Comparison of ENCODE assay signal across 8 cellular contexts in the genomic region with DNA sequence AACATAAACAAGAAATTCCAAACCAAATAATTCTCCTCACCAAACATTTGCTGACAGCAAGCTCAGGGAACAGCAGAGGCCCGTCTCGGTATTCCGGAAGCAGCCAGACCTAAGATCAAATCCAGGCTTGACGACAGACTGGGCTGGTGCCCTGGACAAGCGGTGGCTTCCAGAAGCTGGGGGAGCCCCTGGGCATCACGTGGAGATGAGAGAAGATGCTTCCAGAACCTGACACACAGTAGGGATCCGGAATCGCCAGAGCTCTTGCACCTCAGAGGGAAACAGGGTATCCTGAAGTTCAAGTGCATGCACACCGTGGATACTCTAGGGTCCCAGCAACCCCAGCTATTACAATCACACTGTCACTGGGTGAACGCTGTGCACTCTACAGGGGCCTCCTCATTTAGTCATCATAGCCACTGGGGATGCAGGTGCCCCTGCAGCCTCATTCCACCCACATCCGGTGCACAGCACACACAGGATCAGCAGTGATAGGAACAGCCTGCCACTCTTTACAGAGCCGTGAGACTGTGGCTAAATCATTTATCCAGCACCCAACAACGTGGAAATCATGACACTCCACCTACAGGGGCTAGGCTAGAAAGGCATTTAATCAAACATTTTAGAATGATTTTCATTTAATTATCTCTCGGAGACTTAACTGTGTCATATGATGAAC.
DNase-seq lines count a peak whose midpoint lies in the region; ATAC-seq and TF ChIP-seq lines count a peak whose summit lies in the region.

No MANE protein-coding gene starts in this region.

- POLR2A ChIA-PET in A673 (lab: Charles Lee; ENCODE audit: low non-redundant PET) = no interaction called here

- H3K27ac ChIP-seq in A673 (ENCODE audit: low read depth, low read length, poor library complexity, severe bottlenecking) (no peak overlapping the region), gastrocnemius medialis (peak overlapping the region; percentile 94 to 99 (median 98))

- BruUV-seq in A673 (replicated peaks; lab: Mats Ljungman, UMichigan) = no TSS peak

- H3K9me3 ChIP-seq in A673 (ENCODE audit: low read depth, low read length, poor library complexity, severe bottlenecking) (no peaks in the 10 kb centered on the region), gastrocnemius medialis (no peaks in the 10 kb centered on the region)

- H3K4me3 ChIP-seq in A673 (ENCODE audit: low read depth, low read length, poor library complexity, severe bottlenecking) = no peak overlapping the region
- peak overlapping the region in 2 of 4 donors; percentile 11 to 22 for H3K4me3 ChIP-seq in gastrocnemius medialis

- intact Hi-C loops in A673 (cut with micrococcal nuclease; ENCODE audit: unreplicated experiment) (no loop called here), gastrocnemius medialis (cut with DNase I; ENCODE audit: low total_unique reads) (no loop called here)

- H3K4me1 ChIP-seq in A673 (ENCODE audit: insufficient read depth, low read length, poor library complexity, severe bottlenecking) (no peaks in the 10 kb centered on the region), gastrocnemius medialis (peaks cover 92 to 94% of the 10 kb centered on the region in 2 donors)

- no peaks in the 10 kb centered on the region for H3K36me3 ChIP-seq in A673 (ENCODE audit: insufficient read depth, low read length, poor library complexity, severe bottlenecking)
- no peaks in the 10 kb centered on the region for H3K36me3 ChIP-seq in gastrocnemius medialis

- no peaks in the 10 kb centered on the region for H3K9me3 Mint-ChIP-seq in T-helper 2 cell treated with Interferon-gamma antibody and Interleukin-4, amounts not matched to agents 5 μg/mL and 100 μg/mL, for 36 hours

- TF ChIP-seq CTCF in A673 (conservative IDR thresholded peaks at IDR 0.05; ENCODE audit: low read depth, low read length) (peak; percentile 18; the same call in 1 of the 2 replicates), gastrocnemius medialis (IDR thresholded peaks at IDR 0.05 in 4 of 5, conservative IDR thresholded peaks at IDR 0.05 in 1 of 5) (no peak)

- peak in 1 of 2 donors; percentile 25 for TF ChIP-seq POLR2A in gastrocnemius medialis (IDR thresholded peaks at IDR 0.05)

- H3K4me3 Mint-ChIP-seq in T-helper 2 cell treated with Interferon-gamma antibody and Interleukin-4, amounts not matched to agents 5 μg/mL and 100 μg/mL, for 36 hours = peak overlapping the region; percentile 97

- H3K27me3 Mint-ChIP-seq in T-helper 2 cell treated with Interferon-gamma antibody and Interleukin-4, amounts not matched to agents 5 μg/mL and 100 μg/mL, for 36 hours (ENCODE audit: low read depth) = no peaks in the 10 kb centered on the region

- ATAC-seq in gastrocnemius medialis = no peak
- ATAC-seq in HG02588 (IDR thresholded peaks at IDR 0.05; ENCODE audit: unreplicated experiment) = no peak
- no peak for ATAC-seq in GM18907 (IDR thresholded peaks at IDR 0.05; ENCODE audit: unreplicated experiment)
- no peak for ATAC-seq in HG02870 (IDR thresholded peaks at IDR 0.05; ENCODE audit: unreplicated experiment)

- in situ Hi-C loops in gastrocnemius medialis (cut with MboI; ENCODE audit: low sequenced_read_pairs in 4 of 4) = no loop called here

- H3K27ac Mint-ChIP-seq in T-helper 2 cell treated with Interferon-gamma antibody and Interleukin-4, amounts not matched to agents 5 μg/mL and 100 μg/mL, for 36 hours = peak overlapping the region; percentile 99

- CTCF ChIA-PET in A673 (lab: Charles Lee) = no interaction called here

- no peaks in the 10 kb centered on the region for H3K27me3 ChIP-seq in A673 (replicated peaks; ENCODE audit: insufficient read depth, low read depth, low read length, poor library complexity)
- no peaks in the 10 kb centered on the region for H3K27me3 ChIP-seq in gastrocnemius medialis

- H3K36me3 Mint-ChIP-seq in T-helper 2 cell treated with Interferon-gamma antibody and Interleukin-4, amounts not matched to agents 5 μg/mL and 100 μg/mL, for 36 hours (ENCODE audit: low read depth) = peaks cover 10% of the 10 kb centered on the region

- DNase-seq in A673 (ENCODE audit: low spot score) = peak; percentile 29
- DNase-seq in T-helper 2 cell treated with Interferon-gamma antibody and Interleukin-4, amounts not matched to agents 5 μg/mL and 100 μg/mL, for 36 hours (ENCODE audit: low spot score) = peak; percentile 86
- DNase-seq in amniotic epithelial cell (ENCODE audit: low read depth) = peak; percentile 64
- DNase-seq in gastrocnemius medialis = peak; percentile 12 to 28
- no peak for DNase-seq in HUDEP-2 (lab: John Stamatoyannopoulos, UW; ENCODE audit: unreplicated experiment in 76 of 76)

- H3K4me1 Mint-ChIP-seq in T-helper 2 cell treated with Interferon-gamma antibody and Interleukin-4, amounts not matched to agents 5 μg/mL and 100 μg/mL, for 36 hours (ENCODE audit: low read depth) = peaks cover 59% of the 10 kb centered on the region

Comparison
In these comparisons a context has a peak if more than half of its experiments do, and no peak if none do; other contexts are left out.
1. DNase-seq: peak in A673 (single experiment), T-helper 2 cell treated with Interferon-gamma antibody and Interleukin-4, amounts not matched to agents 5 μg/mL and 100 μg/mL, for 36 hours (single experiment), amniotic epithelial cell (single experiment) and gastrocnemius medialis (2 of 2); none in HUDEP-2 (0 of 76).